In the genomic region with DNA sequence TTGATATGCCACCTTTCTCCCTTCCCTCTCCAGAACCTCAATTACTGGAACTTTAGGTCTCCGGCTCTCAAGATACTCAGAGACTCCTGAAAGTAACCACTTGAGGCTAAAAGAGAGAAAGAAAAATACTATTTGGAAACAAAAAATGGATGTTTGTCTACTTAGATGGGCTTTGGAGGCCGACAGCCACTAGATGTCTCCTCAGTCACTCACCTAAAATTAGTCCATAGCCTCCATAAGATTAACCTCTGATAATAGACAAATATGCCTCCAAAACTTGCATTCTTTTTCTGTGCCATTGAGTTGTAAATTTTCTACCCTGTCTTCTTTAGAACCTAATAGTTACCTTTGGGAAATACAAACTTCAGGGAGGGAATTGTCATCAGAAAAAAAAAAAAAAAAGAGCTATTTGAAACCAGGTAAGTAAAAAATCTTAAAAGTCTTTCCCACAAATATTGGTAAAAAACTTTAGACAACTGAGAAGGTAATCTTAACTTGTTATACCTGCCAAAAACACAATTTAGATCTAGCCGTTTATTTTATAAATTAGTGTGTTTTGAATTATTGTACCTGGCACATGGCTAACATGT, we compare ENCODE assay signal across 10 cellular contexts. TPM values are rescaled to one million over a fixed set of nuclear protein-coding genes. Genes with fewer than 3 reads are reported as not detected.
DNase-seq lines count a peak whose midpoint lies in the region; ATAC-seq and TF ChIP-seq lines count a peak whose summit lies in the region.
"Had no signal": no experiment of that assay in that cellular context is flagged by ENCODE, and none has a peak within 500 bp of the region (broad histone marks: within the 10 kb centered on the region; RNA-seq: fewer than 3 reads in every experiment).

No MANE protein-coding gene starts in this region.

- H3K27me3 ChIP-seq in parathyroid adenoma (ENCODE audit: control insufficient read depth, insufficient read depth, low read length): no peaks in the 10 kb centered on the region

- H3K9me3 Mint-ChIP-seq in activated T-cell treated with anti-CD3 and anti-CD28 coated beads, Interleukin-2, amount 50 U/mL, for 4 hours: no peaks in the 10 kb centered on the region

- ATAC-seq in activated T-cell treated with anti-CD3 and anti-CD28 coated beads, Interleukin-2, amount 50 U/mL, for 4 hours: no peak
- no peak for ATAC-seq in GM18511 (IDR thresholded peaks at IDR 0.05; ENCODE audit: unreplicated experiment)

- DNase-seq in DMS 273 (lab: John Stamatoyannopoulos, UW; ENCODE audit: unreplicated experiment) (peak; percentile 19), DMS 273 treated with DMSO at 0.1 percent for 48 hours (lab: John Stamatoyannopoulos, UW) (no peak), M059J (ENCODE audit: low read depth) (peak; percentile 37), cardiac fibroblast (ENCODE audit: low read depth in 2 of 2) (peak; percentile 36 to 54), hypothalamus (lab: John Stamatoyannopoulos, UW) (no peak)
- no peak for DNase-seq in activated T-cell treated with anti-CD3 and anti-CD28 coated beads, Interleukin-2, amount 50 U/mL, for 4 hours

- H3K36me3 Mint-ChIP-seq in activated T-cell treated with anti-CD3 and anti-CD28 coated beads, Interleukin-2, amount 50 U/mL, for 4 hours (ENCODE audit: insufficient read depth): no peaks in the 10 kb centered on the region

- no peak overlapping the region for H2AFZ ChIP-seq in parathyroid adenoma

- no peak overlapping the region for H3K4me2 ChIP-seq in parathyroid adenoma (ENCODE audit: low read length)

- no peak overlapping the region for H3K27ac ChIP-seq in parathyroid adenoma
- H3K27ac ChIP-seq: SK-N-MC had no signal

- H3K4me3 ChIP-seq in cardiac fibroblast (replicated peaks in 1 of 2; ENCODE audit: low read depth in 2 of 2, low read length in 2 of 2): no peak overlapping the region
- no peak overlapping the region for H3K4me3 ChIP-seq in parathyroid adenoma (ENCODE audit: low read depth, low read length)
- H3K4me3 ChIP-seq: lung, SK-N-MC had no signal

- no peaks in the 10 kb centered on the region for H3K36me3 ChIP-seq in parathyroid adenoma (ENCODE audit: control insufficient read depth, insufficient read depth, low read length)

- peaks cover 28% of the 10 kb centered on the region for H3K79me2 ChIP-seq in parathyroid adenoma

- no peaks in the 10 kb centered on the region for H3K4me1 Mint-ChIP-seq in activated T-cell treated with anti-CD3 and anti-CD28 coated beads, Interleukin-2, amount 50 U/mL, for 4 hours (ENCODE audit: low read depth)

- peaks cover 9% of the 10 kb centered on the region for H3K4me1 ChIP-seq in parathyroid adenoma

- H3K9me3 ChIP-seq in parathyroid adenoma (ENCODE audit: control insufficient read depth, low read length): no peaks in the 10 kb centered on the region

- H3K27me3 Mint-ChIP-seq in activated T-cell treated with anti-CD3 and anti-CD28 coated beads, Interleukin-2, amount 50 U/mL, for 4 hours (ENCODE audit: low read depth): peaks cover 36% of the 10 kb centered on the region

- H3K4me3 Mint-ChIP-seq in activated T-cell treated with anti-CD3 and anti-CD28 coated beads, Interleukin-2, amount 50 U/mL, for 4 hours: no peak overlapping the region

- TF ChIP-seq CTCF in cardiac fibroblast (IDR thresholded peaks at IDR 0.05; ENCODE audit: low read depth, low read length): peak; percentile 45
- peak; percentile 32 for TF ChIP-seq CTCF in parathyroid adenoma (IDR thresholded peaks at IDR 0.05)

- no peak overlapping the region for H3K9ac ChIP-seq in parathyroid adenoma

RNA-seq across cellular contexts. Expression of a gene that starts 11.2 kb away (rescaled TPM):
- 4.9 and 5.4 TPM in 2 replicates for total RNA-seq in M059J (2014; rRNA removed; shearing (Covaris generic))
- total RNA-seq in activated T-cell treated with anti-CD3 and anti-CD28 coated beads, Interleukin-2, amount 50 U/mL, for 4 hours: under 1 TPM; 0.05 to 0.24 (median 0.14) TPM

RNA-seq across cellular contexts. Expression of a gene that starts 34.3 kb away (rescaled TPM):
- 35.6 and 47.0 TPM in 2 replicates for total RNA-seq in M059J (2014; rRNA removed; shearing (Covaris generic))
- total RNA-seq in activated T-cell treated with anti-CD3 and anti-CD28 coated beads, Interleukin-2, amount 50 U/mL, for 4 hours: 10 to 100 TPM; 40.3 to 59.8 (median 49.8) TPM

Comparison
In these comparisons a context has a peak if more than half of its experiments do, and no peak if none do; other contexts are left out.
1. DNase-seq: peak in DMS 273 (single experiment), M059J (single experiment) and cardiac fibroblast (2 of 2); none in DMS 273 treated with DMSO at 0.1 percent for 48 hours (single experiment), hypothalamus (0 of 51) and activated T-cell treated with anti-CD3 and anti-CD28 coated beads, Interleukin-2, amount 50 U/mL, for 4 hours (single experiment).